ENCODE assay signal across 8 cellular contexts in the genomic region with DNA sequence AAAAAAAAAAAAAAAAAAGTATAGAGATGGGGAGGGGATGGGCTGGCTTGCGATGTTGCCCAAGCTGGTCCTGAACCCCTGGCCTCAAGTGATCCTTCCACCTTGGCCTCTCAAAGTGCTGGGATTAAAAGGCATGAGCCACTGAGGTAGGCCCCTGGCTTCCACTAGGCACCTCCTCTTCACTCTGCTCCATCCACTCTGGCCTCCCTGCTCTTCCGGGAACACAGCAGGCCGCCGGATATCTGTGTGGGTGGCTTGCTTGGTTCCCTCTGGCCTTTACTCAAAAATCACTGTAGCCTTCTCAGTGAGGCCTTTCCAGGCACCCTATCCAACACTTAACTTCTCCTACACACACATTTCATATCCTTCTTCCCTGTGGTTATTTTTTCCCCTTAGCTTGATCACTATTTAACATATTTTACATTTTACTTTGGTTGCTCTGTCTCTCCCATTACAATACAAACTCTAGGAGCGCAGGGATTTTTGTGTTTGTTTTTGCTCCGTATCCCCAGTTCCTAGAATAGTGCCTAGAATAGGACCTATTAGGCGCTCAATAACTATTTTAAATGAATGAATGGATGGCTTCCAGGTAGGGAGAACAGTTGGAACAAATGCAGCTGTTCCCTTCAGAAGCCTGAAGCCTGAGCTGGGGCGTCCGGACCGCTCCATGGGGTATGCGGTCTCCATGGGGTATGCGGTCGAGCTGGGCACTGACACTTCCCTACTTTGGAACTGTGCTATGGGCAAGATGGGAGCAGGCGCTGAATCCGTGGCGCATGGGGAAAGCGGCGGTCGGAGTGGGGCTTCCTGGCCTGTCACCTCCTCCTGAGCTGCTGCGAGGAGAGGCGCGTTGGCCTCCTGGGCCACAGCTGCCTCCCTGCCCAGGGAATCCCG. TPM values are rescaled to one million over a fixed set of nuclear protein-coding genes. Genes with fewer than 3 reads are reported as not detected.
DNase-seq lines count a peak whose midpoint lies in the region; ATAC-seq lines count a peak whose summit lies in the region.

No MANE protein-coding gene starts in this region.

- H3K27ac Mint-ChIP-seq in CD4-positive, alpha-beta memory T cell, result peak overlapping the region; percentile 76 to 94 (median 88)
- H3K27ac Mint-ChIP-seq in stimulated activated memory B cell treated with anti-CD40 and anti-IgM and Interleukin-4, amounts not matched to agents 10 μg/mL and 1 μg/mL and 100 μg/mL, for 72 hours, result peak overlapping the region; percentile 89

- DNase-seq in CD4-positive, alpha-beta memory T cell, result no peak
- DNase-seq in adipocyte (ENCODE audit: low read depth) (no peak), NCI-H1105 treated with DMSO at 0.1 percent for 48 hours (lab: John Stamatoyannopoulos, UW) (no peak), activated gamma-delta T cell (lab: John Stamatoyannopoulos, UW) (no peak), pons (ENCODE audit: low spot score) (no peak)

- peak overlapping the region; percentile 90 to 94 (median 92) for H3K4me3 Mint-ChIP-seq in CD4-positive, alpha-beta memory T cell
- peak overlapping the region; percentile 88 for H3K4me3 Mint-ChIP-seq in stimulated activated memory B cell treated with anti-CD40 and anti-IgM and Interleukin-4, amounts not matched to agents 10 μg/mL and 1 μg/mL and 100 μg/mL, for 72 hours

- peak overlapping the region; percentile 87 for H3K9ac ChIP-seq in adipocyte (ENCODE audit: low read length)
- H3K9ac ChIP-seq in iPS-18a (ENCODE audit: low read length), result no peak overlapping the region

- intact Hi-C loops in CD4-positive, alpha-beta memory T cell (cut with micrococcal nuclease), result loop anchor here (1.0 to 2.0 kb wide), 2 partner anchors 12 to 26 kb away; no protein-coding TSS in a partner anchor

- H3K36me3 Mint-ChIP-seq in CD4-positive, alpha-beta memory T cell, result peaks cover 0 to 3% of the 10 kb centered on the region in 2 donors
- H3K36me3 Mint-ChIP-seq in stimulated activated memory B cell treated with anti-CD40 and anti-IgM and Interleukin-4, amounts not matched to agents 10 μg/mL and 1 μg/mL and 100 μg/mL, for 72 hours, result no peaks in the 10 kb centered on the region

- no peaks in the 10 kb centered on the region for H3K27me3 Mint-ChIP-seq in CD4-positive, alpha-beta memory T cell
- no peaks in the 10 kb centered on the region for H3K27me3 Mint-ChIP-seq in stimulated activated memory B cell treated with anti-CD40 and anti-IgM and Interleukin-4, amounts not matched to agents 10 μg/mL and 1 μg/mL and 100 μg/mL, for 72 hours

- POLR2A ChIA-PET in CD4-positive, alpha-beta memory T cell (lab: Charles Lee; ENCODE audit: partially characterized antibody), result interaction anchor here (0.5 to 4.1 kb wide), 9 partner anchors 14 to 664 kb away, joined by 3 to 41 read pairs (median 6); a partner anchor contains a TSS

- no peaks in the 10 kb centered on the region for H3K9me3 Mint-ChIP-seq in CD4-positive, alpha-beta memory T cell
- H3K9me3 Mint-ChIP-seq in stimulated activated memory B cell treated with anti-CD40 and anti-IgM and Interleukin-4, amounts not matched to agents 10 μg/mL and 1 μg/mL and 100 μg/mL, for 72 hours, result no peaks in the 10 kb centered on the region

- H3K36me3 ChIP-seq in CD4-positive, alpha-beta memory T cell (ENCODE audit: insufficient read depth, low read length), result no peaks in the 10 kb centered on the region
- H3K36me3 ChIP-seq in adipocyte (ENCODE audit: control insufficient read depth, insufficient read depth, low read length, severe bottlenecking), result no peaks in the 10 kb centered on the region
- H3K36me3 ChIP-seq in iPS-18a (ENCODE audit: control insufficient read depth, low read depth, low read length), result no peaks in the 10 kb centered on the region

- H3K4me1 ChIP-seq in CD4-positive, alpha-beta memory T cell (ENCODE audit: insufficient read depth, low read length), result peaks cover 13% of the 10 kb centered on the region
- peaks cover 26% of the 10 kb centered on the region for H3K4me1 ChIP-seq in adipocyte (ENCODE audit: control insufficient read depth, insufficient read depth, low read length)
- peaks cover 33% of the 10 kb centered on the region for H3K4me1 ChIP-seq in iPS-18a (ENCODE audit: control insufficient read depth, low read depth, low read length)

- H3K27ac ChIP-seq in CD4-positive, alpha-beta memory T cell (ENCODE audit: low read depth, low read length), result peak overlapping the region; percentile 48
- H3K27ac ChIP-seq in iPS-18a (ENCODE audit: low read length), result no peak overlapping the region

- no peak overlapping the region for H3K4me3 ChIP-seq in CD4-positive, alpha-beta memory T cell (ENCODE audit: low read length in 2 of 2)
- H3K4me3 ChIP-seq in adipocyte (ENCODE audit: low read length) (peak overlapping the region; percentile 84), iPS-18a (ENCODE audit: low read length) (peak overlapping the region; percentile 68)

- no peaks in the 10 kb centered on the region for H3K27me3 ChIP-seq in CD4-positive, alpha-beta memory T cell (ENCODE audit: insufficient read depth, low read length)
- no peaks in the 10 kb centered on the region for H3K27me3 ChIP-seq in adipocyte (replicated peaks; ENCODE audit: control insufficient read depth, insufficient read depth, low read length)
- peaks cover 20% of the 10 kb centered on the region for H3K27me3 ChIP-seq in iPS-18a (ENCODE audit: control insufficient read depth, insufficient read depth, low read length)

- no peaks in the 10 kb centered on the region for H3K9me3 ChIP-seq in CD4-positive, alpha-beta memory T cell (ENCODE audit: control insufficient read depth in 1 of 2, low read length in 2 of 2)
- H3K9me3 ChIP-seq in adipocyte (ENCODE audit: control insufficient read depth, low read length) (no peaks in the 10 kb centered on the region), iPS-18a (ENCODE audit: control insufficient read depth, low read depth, low read length) (no peaks in the 10 kb centered on the region)

- ATAC-seq in HG02981 (IDR thresholded peaks at IDR 0.05; ENCODE audit: unreplicated experiment), result peak; percentile 6
- ATAC-seq in stimulated activated memory B cell treated with anti-CD40 and anti-IgM and Interleukin-4, amounts not matched to agents 10 μg/mL and 1 μg/mL and 100 μg/mL, for 72 hours, result no peak

- H3K4me1 Mint-ChIP-seq in CD4-positive, alpha-beta memory T cell, result peaks cover 5 to 21% (median 13%) of the 10 kb centered on the region in 4 donors
- peaks cover 45% of the 10 kb centered on the region for H3K4me1 Mint-ChIP-seq in stimulated activated memory B cell treated with anti-CD40 and anti-IgM and Interleukin-4, amounts not matched to agents 10 μg/mL and 1 μg/mL and 100 μg/mL, for 72 hours

- CTCF ChIA-PET in CD4-positive, alpha-beta memory T cell (lab: Charles Lee; ENCODE audit: partially characterized antibody), result interaction anchor here (0.6 to 5.6 kb wide), 6 partner anchors 11 to 200 kb away, joined by 3 to 44 read pairs (median 12); a partner anchor contains a TSS

RNA-seq across cellular contexts. Expression of a gene that starts 46.7 kb away (rescaled TPM):
- 100 to 1,000 TPM; 391 to 397 TPM for total RNA-seq in CD4-positive, alpha-beta memory T cell
- polyA plus RNA-seq in CD4-positive, alpha-beta memory T cell, result 100 to 1,000 TPM; 639 to 695 TPM

Comparison
In these comparisons a context has a peak if more than half of its experiments do, and no peak if none do; other contexts are left out.
1. H3K4me3 ChIP-seq: peak in adipocyte (single experiment) and iPS-18a (single experiment); none in CD4-positive, alpha-beta memory T cell (0 of 2).